Comparison of ENCODE assay signal across 20 cellular contexts in genomic region chr2:73994544-73994831, GRCh38.
"Had no signal": no experiment of that assay in that cellular context is flagged by ENCODE, and none has a peak within 500 bp of the region (broad histone marks: within the 10 kb centered on the region; RNA-seq: fewer than 3 reads in every experiment).

No MANE protein-coding gene starts in this region.

- H3K27ac Mint-ChIP-seq: activated CD4-positive, alpha-beta memory T cell treated with anti-CD3 and anti-CD28 coated beads, Interleukin-2, amount 10 ng/mL, durations not matched to agents 7 days and 5 days; activated CD8-positive, alpha-beta memory T cell treated with anti-CD3 and anti-CD28 coated beads, Interleukin-2, amount 10 ng/mL, durations not matched to agents 7 days and 5 days; WTC11 had no signal

- H3K9me3 ChIP-seq: colonic mucosa, lower lobe of right lung, prostate gland had no signal

- DNase-seq: activated CD4-positive, alpha-beta memory T cell treated with anti-CD3 and anti-CD28 coated beads, Interleukin-2, amount 10 ng/mL, durations not matched to agents 7 days and 5 days; activated CD8-positive, alpha-beta memory T cell treated with anti-CD3 and anti-CD28 coated beads, Interleukin-2, amount 10 ng/mL, durations not matched to agents 7 days and 5 days; activated gamma-delta T cell; anterior cingulate cortex; central memory CD4-positive, alpha-beta T cell; colonic mucosa; erythroblast; foreskin melanocyte; glutamatergic neuron; hypothalamus; islet precursor cell; lower lobe of right lung; right cardiac atrium; stimulated activated CD4-positive, alpha-beta T cell treated with anti-CD3 and anti-CD28 coated beads, Interleukin-2, amount 100 ng/mL, for 24 hours; SW 1271 had no signal

- H3K4me1 ChIP-seq: colonic mucosa had no signal

- H3K4me3 Mint-ChIP-seq: activated CD4-positive, alpha-beta memory T cell treated with anti-CD3 and anti-CD28 coated beads, Interleukin-2, amount 10 ng/mL, durations not matched to agents 7 days and 5 days; activated CD8-positive, alpha-beta memory T cell treated with anti-CD3 and anti-CD28 coated beads, Interleukin-2, amount 10 ng/mL, durations not matched to agents 7 days and 5 days; neural crest cell; WTC11 had no signal

- H3K9me3 Mint-ChIP-seq: brain, neural crest cell, WTC11 had no signal

- ATAC-seq: left colon, right cardiac atrium, WTC11 had no signal

- H3K27ac ChIP-seq: colonic mucosa, lower lobe of right lung, prostate gland had no signal

- H3K4me3 ChIP-seq: colonic mucosa, lower lobe of right lung, prostate gland had no signal

- H3K27me3 ChIP-seq: colonic mucosa had no signal

- H3K36me3 ChIP-seq: colonic mucosa, prostate gland had no signal

- H3K27me3 Mint-ChIP-seq: activated CD4-positive, alpha-beta memory T cell treated with anti-CD3 and anti-CD28 coated beads, Interleukin-2, amount 10 ng/mL, durations not matched to agents 7 days and 5 days; activated CD8-positive, alpha-beta memory T cell treated with anti-CD3 and anti-CD28 coated beads, Interleukin-2, amount 10 ng/mL, durations not matched to agents 7 days and 5 days; brain had no signal
